Comparison of ENCODE assay signal across 29 cellular contexts in genomic region chr3:10997196-10997595, GRCh38. TPM values are rescaled to one million over a fixed set of nuclear protein-coding genes. Genes with fewer than 3 reads are reported as not detected.
"Had no signal": no experiment of that assay in that cellular context is flagged by ENCODE, and none has a peak within 500 bp of the region (broad histone marks: within the 10 kb centered on the region; RNA-seq: fewer than 3 reads in every experiment).

No MANE protein-coding gene starts in this region.

- H3K4me1 ChIP-seq: ascending aorta had no signal

- H3K36me3 ChIP-seq: ascending aorta had no signal

- H3K9me3 ChIP-seq: ascending aorta, body of pancreas had no signal

- ATAC-seq: activated CD8-positive, alpha-beta memory T cell treated with anti-CD3 and anti-CD28 coated beads, Interleukin-2, amount 10 ng/mL, durations not matched to agents 7 days and 5 days; body of pancreas; Panc1; Right ventricle myocardium inferior; T-cell had no signal

- DNase-seq: activated B cell treated with CpG ODN at 0.5 μM for 24 hours; activated CD4-positive, alpha-beta T cell treated with anti-CD3 and anti-CD28 coated beads for 1 hour; activated CD4-positive, alpha-beta T cell treated with anti-CD3 and anti-CD28 coated beads, Interleukin-2, amount 10 ng/mL, durations not matched to agents 24 days and 14 days; activated CD4-positive, alpha-beta T cell treated with anti-CD3 and anti-CD28 coated beads, Interleukin-2, amount 50 U/mL, for 48 hours; activated CD8-positive, alpha-beta memory T cell treated with anti-CD3 and anti-CD28 coated beads, Interleukin-2, amount 10 ng/mL, durations not matched to agents 7 days and 5 days; activated effector memory CD4-positive, alpha-beta T cell treated with Interleukin-2 at 50 U/mL for 16 hours; activated naive CD4-positive, alpha-beta T cell; activated T-cell treated with anti-CD3 and anti-CD28 coated beads, Interleukin-2, amount 50 U/mL, for 24 hours; body of pancreas; KG1; NCI-H1092; NCI-H1694; NCI-H2029; NCI-H2107; NCI-H2171 treated with DMSO at 0.1 percent for 48 hours; NCI-H345; NCI-H510A treated with DMSO at 0.1 percent for 48 hours; NCI-H69; NK-92 treated with Interleukin-12 subunit alpha and Interleukin-12 subunit beta, amount 100 ng/mL, for 24 hours; RPMI8226; T-cell; T-helper 2 cell; T1000 had no signal

- H3K27me3 ChIP-seq: ascending aorta had no signal

- H3K27ac ChIP-seq: ascending aorta, body of pancreas, SK-N-MC had no signal

- H3K4me3 ChIP-seq: ascending aorta, body of pancreas, SK-N-MC had no signal

RNA-seq across cellular contexts. Expression of gene SLC6A1, which starts 4.6 kb away (rescaled TPM):
- total RNA-seq: activated B cell treated with CpG ODN at 0.5 μM for 24 hours; activated CD4-positive, alpha-beta T cell treated with anti-CD3 and anti-CD28 coated beads, Interleukin-2, amount 10 ng/mL, durations not matched to agents 24 days and 14 days; activated CD8-positive, alpha-beta memory T cell treated with anti-CD3 and anti-CD28 coated beads, Interleukin-2, amount 10 ng/mL, durations not matched to agents 7 days and 5 days; activated T-helper 1 cell treated with anti-CD3 and anti-CD28 coated beads, Interleukin-12 subunit alpha, Interleukin-12 subunit beta, Interleukin-2, Interleukin-4 antibody, amounts not matched to agents 30 ng/mL and 10 ng/mL and 1 ng/mL, durations not matched to agents 14 hours and 24 hours and 36 hours; M059J had no signal
